Comparison of ENCODE assay signal across 11 cellular contexts in the genomic region with DNA sequence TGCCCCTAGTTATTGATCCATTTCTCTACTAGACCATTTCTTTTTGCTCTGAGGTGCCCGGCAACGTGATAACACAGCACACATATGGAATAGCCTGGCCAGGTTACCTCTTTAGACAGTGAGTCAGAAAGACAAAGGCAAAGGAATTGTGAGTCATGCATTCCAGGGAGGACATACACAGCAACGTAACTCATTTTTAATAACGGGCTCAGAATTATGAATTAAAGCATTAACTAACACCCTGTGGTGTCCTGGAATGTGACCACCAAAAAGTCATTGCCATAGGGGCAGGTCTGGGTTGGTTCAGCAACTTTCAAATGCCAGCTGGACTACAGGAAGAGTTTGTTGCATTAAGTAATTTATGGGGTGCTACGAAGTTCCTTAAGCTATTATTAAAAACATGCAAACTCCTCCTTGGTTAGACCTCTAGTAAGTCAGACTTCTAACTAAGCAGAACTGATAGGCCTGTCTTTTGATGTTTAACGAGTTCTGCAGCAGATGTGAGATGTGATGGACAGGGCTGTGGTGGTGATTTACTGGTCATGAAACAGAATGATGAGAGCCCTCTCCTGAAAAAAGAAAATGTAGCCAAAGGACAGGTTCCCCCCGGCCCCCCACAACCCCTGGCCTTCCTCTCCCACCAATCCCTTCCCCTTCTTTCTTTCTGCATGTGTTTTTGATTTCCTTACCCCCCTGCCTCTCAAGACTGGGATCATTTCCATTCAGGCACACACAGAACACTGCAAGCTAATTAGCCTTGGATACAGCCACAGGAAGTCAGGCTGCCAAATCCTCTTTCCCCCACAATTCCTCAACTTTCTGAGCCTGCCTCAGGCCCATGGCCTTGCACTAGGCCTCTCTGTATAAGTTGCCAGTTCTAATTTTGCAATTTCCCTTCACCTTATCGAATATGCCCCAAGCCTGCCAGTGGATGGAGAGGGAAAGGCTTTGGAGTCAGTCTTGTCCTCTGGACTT.
DNase-seq lines count a peak whose midpoint lies in the region; ATAC-seq, FAIRE-seq and TF ChIP-seq lines count a peak whose summit lies in the region.
"Had no signal": no experiment of that assay in that cellular context is flagged by ENCODE, and none has a peak within 500 bp of the region (broad histone marks: within the 10 kb centered on the region; RNA-seq: fewer than 3 reads in every experiment).

No MANE protein-coding gene starts in this region.

- no peak overlapping the region for H4K8ac ChIP-seq in mesenchymal stem cell (ENCODE audit: low read length)

- H3K4ac ChIP-seq in mesenchymal stem cell (ENCODE audit: low read depth in 1 of 2, low read length in 2 of 2) = no peak overlapping the region

- ATAC-seq in HG02981 (IDR thresholded peaks at IDR 0.05; ENCODE audit: unreplicated experiment) = no peak

- no peak overlapping the region for H2BK120ac ChIP-seq in mesenchymal stem cell (ENCODE audit: low read depth, low read length)

- peaks cover 4% of the 10 kb centered on the region for H3K4me1 ChIP-seq in mesenchymal stem cell (ENCODE audit: control insufficient read depth, insufficient read depth, low read depth, low read length)

- H3K14ac ChIP-seq in mesenchymal stem cell (ENCODE audit: low read length in 2 of 2) = no peak overlapping the region

- H3K4me2 ChIP-seq in mesenchymal stem cell (ENCODE audit: low read length, poor library complexity, severe bottlenecking) = no peak overlapping the region

- H3K27ac ChIP-seq in mesenchymal stem cell (ENCODE audit: low read length, poor library complexity, severe bottlenecking) = peak overlapping the region; percentile 85

- H3K9me3 ChIP-seq in mesenchymal stem cell (ENCODE audit: control insufficient read depth, low read length) = no peaks in the 10 kb centered on the region
- H3K9me3 ChIP-seq: Caco-2 had no signal

- no peak overlapping the region for H2BK12ac ChIP-seq in mesenchymal stem cell (ENCODE audit: low read length in 2 of 2)

- H3K23ac ChIP-seq in mesenchymal stem cell (ENCODE audit: low read length in 2 of 2) = no peak overlapping the region

- H4K91ac ChIP-seq in mesenchymal stem cell (ENCODE audit: low read length) = no peak overlapping the region

- H3K79me1 ChIP-seq in mesenchymal stem cell (replicated peaks; ENCODE audit: low read length, poor library complexity, severe bottlenecking) = no peaks in the 10 kb centered on the region

- DNase-seq in AG09309 (ENCODE audit: low read depth) = peak; percentile 42
- DNase-seq in LoVo (ENCODE audit: low spot score) = peak; percentile 77
- DNase-seq in bronchial epithelial cell (ENCODE audit: low read depth) = peak; percentile 98
- no peak for DNase-seq in mesenchymal stem cell
- no peak for DNase-seq in cortex of kidney (lab: John Stamatoyannopoulos, UW)
- no peak for DNase-seq in NCI-H2171 (lab: John Stamatoyannopoulos, UW)
- no peak for DNase-seq in SKM-1 treated with dmso at 0.1 percent for 144 hours (lab: John Stamatoyannopoulos, UW; ENCODE audit: unreplicated experiment)
- DNase-seq: activated CD8-positive, alpha-beta memory T cell treated with anti-CD3 and anti-CD28 coated beads, Interleukin-2, amount 50 U/mL, for 48 hours; SHP77 treated with DMSO at 0.1 percent for 48 hours had no signal

- H2BK15ac ChIP-seq in mesenchymal stem cell (ENCODE audit: low read depth, poor library complexity, severe bottlenecking) = no peak overlapping the region

- 33% methylated on average over 6 of the region's 8 CpGs for WGBS in mesenchymal stem cell

- no peaks in the 10 kb centered on the region for H3K27me3 ChIP-seq in bronchial epithelial cell (ENCODE audit: control insufficient read depth, insufficient read depth, low read length)
- H3K27me3 ChIP-seq in mesenchymal stem cell (ENCODE audit: control insufficient read depth in 1 of 2, insufficient read depth in 1 of 2, low read length in 2 of 2) = no peaks in the 10 kb centered on the region

- TF ChIP-seq CTCF in AG09309 (IDR thresholded peaks at IDR 0.05; ENCODE audit: control insufficient read depth, insufficient read depth, low read depth, low read length, missing control alignments) = no peak
- no peak for TF ChIP-seq CTCF in bronchial epithelial cell (IDR thresholded peaks at IDR 0.05; ENCODE audit: insufficient read depth, low read length, severe bottlenecking)

- H3K4me3 ChIP-seq in AG09309 (ENCODE audit: control insufficient read depth, low read depth, low read length) (no peak overlapping the region), bronchial epithelial cell (ENCODE audit: low read depth, low read length) (no peak overlapping the region), mesenchymal stem cell (ENCODE audit: insufficient read depth in 1 of 2, low read depth in 1 of 2, low read length in 2 of 2) (no peak overlapping the region)

- H2AFZ ChIP-seq in mesenchymal stem cell (ENCODE audit: low read depth, low read length) = no peak overlapping the region

- H3K9ac ChIP-seq in mesenchymal stem cell (ENCODE audit: low read length) = peak overlapping the region; percentile 56

- FAIRE-seq in bronchial epithelial cell (lab: Jason Lieb, UNC) = no peak

- H3K36me3 ChIP-seq in bronchial epithelial cell (ENCODE audit: control insufficient read depth, insufficient read depth, low read length) = no peaks in the 10 kb centered on the region
- no peaks in the 10 kb centered on the region for H3K36me3 ChIP-seq in mesenchymal stem cell (ENCODE audit: control insufficient read depth in 1 of 2, insufficient read depth in 2 of 2, low read depth in 1 of 2, low read length in 2 of 2)

- H2AK5ac ChIP-seq in mesenchymal stem cell (ENCODE audit: low read length, severe bottlenecking) = peak overlapping the region; percentile 77

- H3K18ac ChIP-seq in mesenchymal stem cell (ENCODE audit: low read depth in 1 of 2, low read length in 2 of 2) = no peak overlapping the region

- H2BK5ac ChIP-seq in mesenchymal stem cell (ENCODE audit: low read depth, low read length, poor library complexity, severe bottlenecking) = peak overlapping the region; percentile 59

Comparison
In these comparisons a context has a peak if more than half of its experiments do, and no peak if none do; other contexts are left out.
1. DNase-seq: peak in AG09309 (single experiment), LoVo (single experiment) and bronchial epithelial cell (single experiment); none in mesenchymal stem cell (single experiment), cortex of kidney (single experiment), NCI-H2171 (single experiment) and SKM-1 treated with dmso at 0.1 percent for 144 hours (single experiment).